ENCODE assay signal across 1 cellular context in genomic region chr11:122655527-122656072, GRCh38.
TF ChIP-seq lines count a peak whose summit lies in the region.

A gene with protein sequence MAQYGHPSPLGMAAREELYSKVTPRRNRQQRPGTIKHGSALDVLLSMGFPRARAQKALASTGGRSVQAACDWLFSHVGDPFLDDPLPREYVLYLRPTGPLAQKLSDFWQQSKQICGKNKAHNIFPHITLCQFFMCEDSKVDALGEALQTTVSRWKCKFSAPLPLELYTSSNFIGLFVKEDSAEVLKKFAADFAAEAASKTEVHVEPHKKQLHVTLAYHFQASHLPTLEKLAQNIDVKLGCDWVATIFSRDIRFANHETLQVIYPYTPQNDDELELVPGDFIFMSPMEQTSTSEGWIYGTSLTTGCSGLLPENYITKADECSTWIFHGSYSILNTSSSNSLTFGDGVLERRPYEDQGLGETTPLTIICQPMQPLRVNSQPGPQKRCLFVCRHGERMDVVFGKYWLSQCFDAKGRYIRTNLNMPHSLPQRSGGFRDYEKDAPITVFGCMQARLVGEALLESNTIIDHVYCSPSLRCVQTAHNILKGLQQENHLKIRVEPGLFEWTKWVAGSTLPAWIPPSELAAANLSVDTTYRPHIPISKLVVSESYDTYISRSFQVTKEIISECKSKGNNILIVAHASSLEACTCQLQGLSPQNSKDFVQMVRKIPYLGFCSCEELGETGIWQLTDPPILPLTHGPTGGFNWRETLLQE (plus strand): TSS chr11:122655722. CDS start chr11:122656050, 328 bp downstream.

TF ChIP-seq in HepG2, 621 proteins besides CTCF, POLR2A, EP300 and RAD21 (continued from another document and continues in another):
- TF ChIP-seq, protein P1, sequence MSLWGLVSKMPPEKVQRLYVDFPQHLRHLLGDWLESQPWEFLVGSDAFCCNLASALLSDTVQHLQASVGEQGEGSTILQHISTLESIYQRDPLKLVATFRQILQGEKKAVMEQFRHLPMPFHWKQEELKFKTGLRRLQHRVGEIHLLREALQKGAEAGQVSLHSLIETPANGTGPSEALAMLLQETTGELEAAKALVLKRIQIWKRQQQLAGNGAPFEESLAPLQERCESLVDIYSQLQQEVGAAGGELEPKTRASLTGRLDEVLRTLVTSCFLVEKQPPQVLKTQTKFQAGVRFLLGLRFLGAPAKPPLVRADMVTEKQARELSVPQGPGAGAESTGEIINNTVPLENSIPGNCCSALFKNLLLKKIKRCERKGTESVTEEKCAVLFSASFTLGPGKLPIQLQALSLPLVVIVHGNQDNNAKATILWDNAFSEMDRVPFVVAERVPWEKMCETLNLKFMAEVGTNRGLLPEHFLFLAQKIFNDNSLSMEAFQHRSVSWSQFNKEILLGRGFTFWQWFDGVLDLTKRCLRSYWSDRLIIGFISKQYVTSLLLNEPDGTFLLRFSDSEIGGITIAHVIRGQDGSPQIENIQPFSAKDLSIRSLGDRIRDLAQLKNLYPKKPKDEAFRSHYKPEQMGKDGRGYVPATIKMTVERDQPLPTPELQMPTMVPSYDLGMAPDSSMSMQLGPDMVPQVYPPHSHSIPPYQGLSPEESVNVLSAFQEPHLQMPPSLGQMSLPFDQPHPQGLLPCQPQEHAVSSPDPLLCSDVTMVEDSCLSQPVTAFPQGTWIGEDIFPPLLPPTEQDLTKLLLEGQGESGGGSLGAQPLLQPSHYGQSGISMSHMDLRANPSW (CRISPR knock-in tag; IDR thresholded peaks at IDR 0.05; ENCODE audit: borderline replicate concordance) = no peak
- TF ChIP-seq ZNF776 (CRISPR knock-in tag; IDR thresholded peaks at IDR 0.05) (peak; percentile 56; the same call in 1 of the 2 replicates), ZGPAT (CRISPR knock-in tag; IDR thresholded peaks at IDR 0.05) (peak; percentile 35; the same call in 1 of the 2 replicates), ZNF878 (CRISPR knock-in tag; IDR thresholded peaks at IDR 0.05) (no peak), ZNF558 (CRISPR knock-in tag; IDR thresholded peaks at IDR 0.05; ENCODE audit: borderline replicate concordance) (no peak), NR2C2 (CRISPR knock-in tag; IDR thresholded peaks at IDR 0.05; ENCODE audit: borderline replicate concordance) (no peak), LRRFIP1 (CRISPR knock-in tag; conservative IDR thresholded peaks at IDR 0.05) (no peak), BRCA1 (CRISPR knock-in tag; IDR thresholded peaks at IDR 0.05) (no peak), SP2 (CRISPR knock-in tag; IDR thresholded peaks at IDR 0.05) (no peak), ZNF784 (CRISPR knock-in tag; IDR thresholded peaks at IDR 0.05; ENCODE audit: borderline replicate concordance) (no peak; the same call in 1 of the 2 replicates), ZNF33A (CRISPR knock-in tag; IDR thresholded peaks at IDR 0.05; ENCODE audit: borderline replicate concordance) (no peak), ZNF20 (CRISPR knock-in tag; IDR thresholded peaks at IDR 0.05) (no peak), KLF16 (CRISPR knock-in tag; IDR thresholded peaks at IDR 0.05) (no peak), MED8 (CRISPR knock-in tag; IDR thresholded peaks at IDR 0.05; ENCODE audit: insufficient replicate concordance) (no peak), ZKSCAN5 (CRISPR knock-in tag; IDR thresholded peaks at IDR 0.05) (no peak), IRX3 (CRISPR knock-in tag; IDR thresholded peaks at IDR 0.05; ENCODE audit: borderline replicate concordance, low read depth) (no peak), FOXC1 (CRISPR knock-in tag; IDR thresholded peaks at IDR 0.05; ENCODE audit: borderline replicate concordance) (no peak; the same call in 1 of the 2 replicates), DDIT3 (CRISPR knock-in tag; IDR thresholded peaks at IDR 0.05) (no peak), MAFG (CRISPR knock-in tag; IDR thresholded peaks at IDR 0.05) (no peak), ERF (CRISPR knock-in tag; IDR thresholded peaks at IDR 0.05) (no peak), WIZ (CRISPR knock-in tag; IDR thresholded peaks at IDR 0.05) (no peak), YEATS4 (CRISPR knock-in tag; IDR thresholded peaks at IDR 0.05; ENCODE audit: borderline replicate concordance) (peak; percentile 34), ZNF263 (CRISPR knock-in tag; IDR thresholded peaks at IDR 0.05) (no peak), RFXAP (CRISPR knock-in tag; IDR thresholded peaks at IDR 0.05; ENCODE audit: borderline replicate concordance) (no peak), SP4 (CRISPR knock-in tag; IDR thresholded peaks at IDR 0.05) (no peak), ZNF180 (CRISPR knock-in tag; IDR thresholded peaks at IDR 0.05; ENCODE audit: borderline replicate concordance, low read depth) (no peak), ZBTB7A (CRISPR knock-in tag; IDR thresholded peaks at IDR 0.05) (no peak), NONO (IDR thresholded peaks at IDR 0.05) (no peak), NONO (CRISPR knock-in tag; conservative IDR thresholded peaks at IDR 0.05) (no peak), NR3C1 (CRISPR knock-in tag; IDR thresholded peaks at IDR 0.05) (no peak), ZNF616 (CRISPR knock-in tag; IDR thresholded peaks at IDR 0.05; ENCODE audit: low read depth) (no peak), ZNF451 (CRISPR knock-in tag; IDR thresholded peaks at IDR 0.05) (no peak), KDM4B (CRISPR knock-in tag; IDR thresholded peaks at IDR 0.05) (no peak), TBX2 (CRISPR knock-in tag; IDR thresholded peaks at IDR 0.05; ENCODE audit: borderline replicate concordance) (peak; percentile 25; the same call in 1 of the 2 replicates), ZNF891 (CRISPR knock-in tag; IDR thresholded peaks at IDR 0.05) (no peak), CSRNP1 (CRISPR knock-in tag; IDR thresholded peaks at IDR 0.05) (no peak)
- TF ChIP-seq, protein P2, sequence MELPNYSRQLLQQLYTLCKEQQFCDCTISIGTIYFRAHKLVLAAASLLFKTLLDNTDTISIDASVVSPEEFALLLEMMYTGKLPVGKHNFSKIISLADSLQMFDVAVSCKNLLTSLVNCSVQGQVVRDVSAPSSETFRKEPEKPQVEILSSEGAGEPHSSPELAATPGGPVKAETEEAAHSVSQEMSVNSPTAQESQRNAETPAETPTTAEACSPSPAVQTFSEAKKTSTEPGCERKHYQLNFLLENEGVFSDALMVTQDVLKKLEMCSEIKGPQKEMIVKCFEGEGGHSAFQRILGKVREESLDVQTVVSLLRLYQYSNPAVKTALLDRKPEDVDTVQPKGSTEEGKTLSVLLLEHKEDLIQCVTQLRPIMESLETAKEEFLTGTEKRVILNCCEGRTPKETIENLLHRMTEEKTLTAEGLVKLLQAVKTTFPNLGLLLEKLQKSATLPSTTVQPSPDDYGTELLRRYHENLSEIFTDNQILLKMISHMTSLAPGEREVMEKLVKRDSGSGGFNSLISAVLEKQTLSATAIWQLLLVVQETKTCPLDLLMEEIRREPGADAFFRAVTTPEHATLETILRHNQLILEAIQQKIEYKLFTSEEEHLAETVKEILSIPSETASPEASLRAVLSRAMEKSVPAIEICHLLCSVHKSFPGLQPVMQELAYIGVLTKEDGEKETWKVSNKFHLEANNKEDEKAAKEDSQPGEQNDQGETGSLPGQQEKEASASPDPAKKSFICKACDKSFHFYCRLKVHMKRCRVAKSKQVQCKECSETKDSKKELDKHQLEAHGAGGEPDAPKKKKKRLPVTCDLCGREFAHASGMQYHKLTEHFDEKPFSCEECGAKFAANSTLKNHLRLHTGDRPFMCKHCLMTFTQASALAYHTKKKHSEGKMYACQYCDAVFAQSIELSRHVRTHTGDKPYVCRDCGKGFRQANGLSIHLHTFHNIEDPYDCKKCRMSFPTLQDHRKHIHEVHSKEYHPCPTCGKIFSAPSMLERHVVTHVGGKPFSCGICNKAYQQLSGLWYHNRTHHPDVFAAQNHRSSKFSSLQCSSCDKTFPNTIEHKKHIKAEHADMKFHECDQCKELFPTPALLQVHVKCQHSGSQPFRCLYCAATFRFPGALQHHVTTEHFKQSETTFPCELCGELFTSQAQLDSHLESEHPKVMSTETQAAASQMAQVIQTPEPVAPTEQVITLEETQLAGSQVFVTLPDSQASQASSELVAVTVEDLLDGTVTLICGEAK (IDR thresholded peaks at IDR 0.05) = no peak
- TF ChIP-seq, protein P2 (CRISPR knock-in tag; IDR thresholded peaks at IDR 0.05) = no peak
- TF ChIP-seq, protein P3, sequence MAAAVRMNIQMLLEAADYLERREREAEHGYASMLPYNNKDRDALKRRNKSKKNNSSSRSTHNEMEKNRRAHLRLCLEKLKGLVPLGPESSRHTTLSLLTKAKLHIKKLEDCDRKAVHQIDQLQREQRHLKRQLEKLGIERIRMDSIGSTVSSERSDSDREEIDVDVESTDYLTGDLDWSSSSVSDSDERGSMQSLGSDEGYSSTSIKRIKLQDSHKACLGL (CRISPR knock-in tag; IDR thresholded peaks at IDR 0.05) = peak; percentile 53; the same call in 1 of the 2 replicates
- TF ChIP-seq, protein P4, sequence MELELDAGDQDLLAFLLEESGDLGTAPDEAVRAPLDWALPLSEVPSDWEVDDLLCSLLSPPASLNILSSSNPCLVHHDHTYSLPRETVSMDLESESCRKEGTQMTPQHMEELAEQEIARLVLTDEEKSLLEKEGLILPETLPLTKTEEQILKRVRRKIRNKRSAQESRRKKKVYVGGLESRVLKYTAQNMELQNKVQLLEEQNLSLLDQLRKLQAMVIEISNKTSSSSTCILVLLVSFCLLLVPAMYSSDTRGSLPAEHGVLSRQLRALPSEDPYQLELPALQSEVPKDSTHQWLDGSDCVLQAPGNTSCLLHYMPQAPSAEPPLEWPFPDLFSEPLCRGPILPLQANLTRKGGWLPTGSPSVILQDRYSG (CRISPR knock-in tag; IDR thresholded peaks at IDR 0.05) = no peak
